In genomic region chr2:52821631-52822030, GRCh38 we compare ENCODE assay signal across 14 cellular contexts.
DNase-seq lines count a peak whose midpoint lies in the region; ATAC-seq and TF ChIP-seq lines count a peak whose summit lies in the region.
"Had no signal": no experiment of that assay in that cellular context is flagged by ENCODE, and none has a peak within 500 bp of the region (broad histone marks: within the 10 kb centered on the region; RNA-seq: fewer than 3 reads in every experiment).

No MANE protein-coding gene starts in this region.

- H3K79me2 ChIP-seq in Karpas-422 (ENCODE audit: low read length) = no peaks in the 10 kb centered on the region

- H3K9me3 ChIP-seq in Karpas-422 (ENCODE audit: low read length) (no peaks in the 10 kb centered on the region), esophagus squamous epithelium (no peaks in the 10 kb centered on the region)
- H3K9me3 ChIP-seq: mucosa of descending colon had no signal

- DNase-seq in G401 (ENCODE audit: low spot score) (peak; percentile 6), Karpas-422 (peak; percentile 40), WTC11 (ENCODE audit: low spot score) (no peak), kidney epithelial cell (ENCODE audit: low read depth) (no peak), esophagus squamous epithelium (lab: John Stamatoyannopoulos, UW) (no peak)
- no peak for DNase-seq in activated T-helper 2 cell treated with anti-CD3 and anti-CD28 coated beads, Interferon-gamma antibody, Interleukin-2, Interleukin-4, amounts not matched to agents 10 μg/mL and 5 μg/mL and 100 μg/mL, durations not matched to agents 14 hours and 24 hours and 36 hours (ENCODE audit: low spot score)
- DNase-seq: mucosa of descending colon, NCI-H1092 treated with DMSO at 0.1 percent for 48 hours, NCI-H69 had no signal

- in situ Hi-C loops in G401 (cut with HindIII; ENCODE audit: low sequenced_read_pairs) = no loop called here

- H3K27me3 ChIP-seq in Karpas-422 (ENCODE audit: low read length) (no peaks in the 10 kb centered on the region), kidney epithelial cell (ENCODE audit: control insufficient read depth, insufficient read depth, low read length) (no peaks in the 10 kb centered on the region), esophagus squamous epithelium (no peaks in the 10 kb centered on the region)

- no peak overlapping the region for H3K27ac Mint-ChIP-seq in WTC11
- no peak overlapping the region for H3K27ac Mint-ChIP-seq in activated T-helper 2 cell treated with anti-CD3 and anti-CD28 coated beads, Interferon-gamma antibody, Interleukin-2, Interleukin-4, amounts not matched to agents 10 μg/mL and 5 μg/mL and 100 μg/mL, durations not matched to agents 14 hours and 24 hours and 36 hours
- H3K27ac Mint-ChIP-seq: brain, type B pancreatic cell had no signal

- POLR2A ChIA-PET in WTC11 (lab: Charles Lee) = no interaction called here

- H3K4me1 ChIP-seq in Karpas-422 (ENCODE audit: low read length) (no peaks in the 10 kb centered on the region), esophagus squamous epithelium (no peaks in the 10 kb centered on the region)

- H3K4me2 ChIP-seq in Karpas-422 (ENCODE audit: low read depth, low read length, poor library complexity, severe bottlenecking) = no peak overlapping the region

- H3K9me2 ChIP-seq in Karpas-422 (replicated peaks; ENCODE audit: insufficient read depth, low read length) = no peaks in the 10 kb centered on the region

- H3K4me3 ChIP-seq in Karpas-422 (ENCODE audit: low read length) (no peak overlapping the region), kidney epithelial cell (ENCODE audit: low read depth, low read length) (no peak overlapping the region), esophagus squamous epithelium (no peak overlapping the region)
- H3K4me3 ChIP-seq: mucosa of descending colon had no signal

- H3K9ac ChIP-seq in Karpas-422 (ENCODE audit: low read length) = no peak overlapping the region

- CTCF ChIA-PET in WTC11 (lab: Charles Lee) = interaction anchor here (1.0 to 1.2 kb wide), 4 partner anchors 11 to 601 kb away, joined by 3 to 6 read pairs (median 4); no protein-coding TSS in a partner anchor

- no peaks in the 10 kb centered on the region for H3K36me3 ChIP-seq in Karpas-422 (ENCODE audit: insufficient read depth, low read length)
- no peaks in the 10 kb centered on the region for H3K36me3 ChIP-seq in kidney epithelial cell (ENCODE audit: control insufficient read depth, insufficient read depth, low read length)
- H3K36me3 ChIP-seq in esophagus squamous epithelium = no peaks in the 10 kb centered on the region

- intact Hi-C loops in activated T-helper 2 cell treated with anti-CD3 and anti-CD28 coated beads, Interferon-gamma antibody, Interleukin-2, Interleukin-4, amounts not matched to agents 10 μg/mL and 5 μg/mL and 100 μg/mL, durations not matched to agents 14 hours and 24 hours and 36 hours (cut with micrococcal nuclease) = no loop called here
- intact Hi-C loops in esophagus squamous epithelium (cut with DNase I) = no loop called here

- no peaks in the 10 kb centered on the region for H3K27me3 Mint-ChIP-seq in WTC11 (ENCODE audit: low read depth)
- H3K27me3 Mint-ChIP-seq in activated T-helper 2 cell treated with anti-CD3 and anti-CD28 coated beads, Interferon-gamma antibody, Interleukin-2, Interleukin-4, amounts not matched to agents 10 μg/mL and 5 μg/mL and 100 μg/mL, durations not matched to agents 14 hours and 24 hours and 36 hours (ENCODE audit: low read depth) = no peaks in the 10 kb centered on the region
- H3K27me3 Mint-ChIP-seq: brain had no signal

- ATAC-seq in WTC11 (peak; percentile 71), HG02885 (IDR thresholded peaks at IDR 0.05; ENCODE audit: poor library complexity, unreplicated experiment) (no peak)
- ATAC-seq: activated CD4-positive, CD25-positive, alpha-beta regulatory T cell treated with anti-CD3 and anti-CD28 coated beads, Interleukin-2, amount 50 U/mL, for 24 hours; mucosa of descending colon had no signal

- H3K4me1 Mint-ChIP-seq in WTC11 = no peaks in the 10 kb centered on the region
- no peaks in the 10 kb centered on the region for H3K4me1 Mint-ChIP-seq in activated T-helper 2 cell treated with anti-CD3 and anti-CD28 coated beads, Interferon-gamma antibody, Interleukin-2, Interleukin-4, amounts not matched to agents 10 μg/mL and 5 μg/mL and 100 μg/mL, durations not matched to agents 14 hours and 24 hours and 36 hours (ENCODE audit: low read depth)
- H3K4me1 Mint-ChIP-seq: brain had no signal

- TF ChIP-seq CTCF in WTC11 (IDR thresholded peaks at IDR 0.05) (no peak), kidney epithelial cell (IDR thresholded peaks at IDR 0.05; ENCODE audit: insufficient read depth, low read length, poor library complexity, severe bottlenecking) (peak; percentile 31), esophagus squamous epithelium (IDR thresholded peaks at IDR 0.05) (no peak)

- H4K20me1 ChIP-seq in Karpas-422 (ENCODE audit: insufficient read depth, low read depth, low read length) = no peaks in the 10 kb centered on the region

- no peak overlapping the region for H2AFZ ChIP-seq in Karpas-422 (ENCODE audit: low read length)

- no peak for TF ChIP-seq POLR2A in esophagus squamous epithelium (IDR thresholded peaks at IDR 0.05)

- H3K36me3 Mint-ChIP-seq in WTC11 = no peaks in the 10 kb centered on the region
- no peaks in the 10 kb centered on the region for H3K36me3 Mint-ChIP-seq in activated T-helper 2 cell treated with anti-CD3 and anti-CD28 coated beads, Interferon-gamma antibody, Interleukin-2, Interleukin-4, amounts not matched to agents 10 μg/mL and 5 μg/mL and 100 μg/mL, durations not matched to agents 14 hours and 24 hours and 36 hours (ENCODE audit: low read depth)
- H3K36me3 Mint-ChIP-seq: brain, type B pancreatic cell had no signal

- H3K27ac ChIP-seq in Karpas-422 (ENCODE audit: low read length) (no peak overlapping the region), esophagus squamous epithelium (no peak overlapping the region)
- H3K27ac ChIP-seq: HL-60 had no signal

- H3K4me3 Mint-ChIP-seq in WTC11 = no peak overlapping the region
- no peak overlapping the region for H3K4me3 Mint-ChIP-seq in activated T-helper 2 cell treated with anti-CD3 and anti-CD28 coated beads, Interferon-gamma antibody, Interleukin-2, Interleukin-4, amounts not matched to agents 10 μg/mL and 5 μg/mL and 100 μg/mL, durations not matched to agents 14 hours and 24 hours and 36 hours (ENCODE audit: low read depth)
- H3K4me3 Mint-ChIP-seq: brain, type B pancreatic cell had no signal

- H3K9me3 Mint-ChIP-seq in WTC11 = no peaks in the 10 kb centered on the region
- peaks cover 14% of the 10 kb centered on the region for H3K9me3 Mint-ChIP-seq in activated T-helper 2 cell treated with anti-CD3 and anti-CD28 coated beads, Interferon-gamma antibody, Interleukin-2, Interleukin-4, amounts not matched to agents 10 μg/mL and 5 μg/mL and 100 μg/mL, durations not matched to agents 14 hours and 24 hours and 36 hours
- H3K9me3 Mint-ChIP-seq: type B pancreatic cell had no signal

TF ChIP-seq in WTC11, 78 proteins besides CTCF, POLR2A, EP300 and RAD21 (continues in another document):
- TF ChIP-seq ZNF416 (CRISPR knock-in tag; IDR thresholded peaks at IDR 0.05) = no peak
- TF ChIP-seq GRHL2 (CRISPR knock-in tag; IDR thresholded peaks at IDR 0.05; ENCODE audit: insufficient replicate concordance, severe bottlenecking) = no peak
- TF ChIP-seq NR2C2 (CRISPR knock-in tag; IDR thresholded peaks at IDR 0.05) = no peak
- TF ChIP-seq GTF2I (CRISPR knock-in tag; conservative IDR thresholded peaks at IDR 0.05) = no peak
- TF ChIP-seq JUN (CRISPR knock-in tag; IDR thresholded peaks at IDR 0.05) = no peak
- no peak for TF ChIP-seq ZNF396 (CRISPR knock-in tag; IDR thresholded peaks at IDR 0.05; ENCODE audit: borderline replicate concordance)
- TF ChIP-seq FOXJ3 (CRISPR knock-in tag; IDR thresholded peaks at IDR 0.05; ENCODE audit: borderline replicate concordance) = no peak
- TF ChIP-seq ESRRA (CRISPR knock-in tag; IDR thresholded peaks at IDR 0.05; ENCODE audit: borderline replicate concordance) = no peak
- TF ChIP-seq CBFB (CRISPR knock-in tag; IDR thresholded peaks at IDR 0.05; ENCODE audit: low read depth) = no peak
- no peak for TF ChIP-seq FOXK1 (CRISPR knock-in tag; IDR thresholded peaks at IDR 0.05)
- TF ChIP-seq KAT7 (CRISPR knock-in tag; IDR thresholded peaks at IDR 0.05; ENCODE audit: borderline replicate concordance) = no peak
- no peak for TF ChIP-seq GABPB1 (CRISPR knock-in tag; IDR thresholded peaks at IDR 0.05)
- TF ChIP-seq ATF1 (CRISPR knock-in tag; IDR thresholded peaks at IDR 0.05) = no peak
- TF ChIP-seq SP1 (CRISPR knock-in tag; conservative IDR thresholded peaks at IDR 0.05) = no peak
- no peak for TF ChIP-seq NR3C1 (CRISPR knock-in tag; conservative IDR thresholded peaks at IDR 0.05; ENCODE audit: low read depth)
- TF ChIP-seq PRDM15 (CRISPR knock-in tag; IDR thresholded peaks at IDR 0.05) = no peak
- no peak for TF ChIP-seq IRF2 (CRISPR knock-in tag; IDR thresholded peaks at IDR 0.05; ENCODE audit: borderline replicate concordance, low read depth)

Comparison
In these comparisons a context has a peak if more than half of its experiments do, and no peak if none do; other contexts are left out.
1. DNase-seq: peak in G401 (single experiment) and Karpas-422 (single experiment); none in WTC11 (single experiment), kidney epithelial cell (single experiment), activated T-helper 2 cell treated with anti-CD3 and anti-CD28 coated beads, Interferon-gamma antibody, Interleukin-2, Interleukin-4, amounts not matched to agents 10 μg/mL and 5 μg/mL and 100 μg/mL, durations not matched to agents 14 hours and 24 hours and 36 hours (single experiment) and esophagus squamous epithelium (single experiment).